ENCODE assay signal across 13 cellular contexts in the genomic region with DNA sequence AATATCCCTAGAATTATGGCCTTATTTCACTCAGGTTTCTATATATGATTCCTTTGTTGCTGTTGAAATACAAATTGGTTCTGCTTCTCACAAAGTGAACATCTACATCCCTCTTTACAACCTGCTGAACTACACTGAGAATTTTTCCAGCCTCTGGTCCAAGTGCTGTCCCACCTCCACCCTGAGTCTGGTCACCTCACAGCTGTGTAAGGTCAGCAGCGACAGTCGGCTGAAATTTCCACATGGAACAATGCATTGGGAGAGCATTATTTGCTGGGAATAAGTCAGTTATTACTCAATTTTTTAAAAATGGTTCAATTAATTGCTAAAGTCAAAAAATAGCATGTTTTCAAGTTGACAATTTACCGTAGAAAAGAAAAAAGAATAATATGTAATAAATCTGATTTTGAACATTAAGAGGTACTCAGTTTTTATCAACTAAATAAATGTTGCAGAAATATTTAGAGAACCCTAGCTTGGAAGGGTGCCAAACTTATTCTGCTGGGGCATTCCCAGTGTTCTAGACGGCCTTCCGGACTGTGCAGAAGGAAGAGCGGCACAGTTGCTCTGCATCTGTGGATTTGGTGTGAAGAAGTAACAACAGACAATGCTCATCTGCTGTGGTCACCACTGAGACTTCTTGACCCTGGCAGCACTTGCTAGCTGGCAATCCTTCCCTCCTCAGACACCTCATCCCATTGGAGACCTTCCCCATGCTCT. TPM values are rescaled to one million over a fixed set of nuclear protein-coding genes. Genes with fewer than 3 reads are reported as not detected.
A peak's percentile ranks its signal among the peaks of the same experiment; 100 is the strongest.
DNase-seq lines count a peak whose midpoint lies in the region; ATAC-seq and TF ChIP-seq lines count a peak whose summit lies in the region.
"Had no signal": no experiment of that assay in that cellular context is flagged by ENCODE, and none has a peak within 500 bp of the region (broad histone marks: within the 10 kb centered on the region; RNA-seq: fewer than 3 reads in every experiment).

No MANE protein-coding gene starts in this region.

- no peaks in the 10 kb centered on the region for H3K9me3 Mint-ChIP-seq in activated CD8-positive, alpha-beta memory T cell treated with anti-CD3 and anti-CD28 coated beads, Interleukin-2, amount 10 ng/mL, durations not matched to agents 7 days and 5 days (ENCODE audit: low read depth)
- no peaks in the 10 kb centered on the region for H3K9me3 Mint-ChIP-seq in osteocyte (ENCODE audit: unreplicated experiment)

- peaks cover 37% of the 10 kb centered on the region for H3K4me1 ChIP-seq in OCI-LY1 (ENCODE audit: insufficient read depth, low read length, severe bottlenecking)
- peaks cover 3 to 43% (median 25%) of the 10 kb centered on the region in 5 donors for H3K4me1 ChIP-seq in subcutaneous abdominal adipose tissue (ENCODE audit: control insufficient read depth in 5 of 5, insufficient read depth in 5 of 5, low read length in 5 of 5)
- no peaks in the 10 kb centered on the region for H3K4me1 ChIP-seq in PC-9 (replicated peaks; ENCODE audit: insufficient read depth)

- no peaks in the 10 kb centered on the region for H3F3A ChIP-seq in OCI-LY1 (ENCODE audit: insufficient read depth, low read length)
- H3F3A ChIP-seq in PC-9 (ENCODE audit: insufficient read depth, low read depth): no peaks in the 10 kb centered on the region

- no peak for DNase-seq in activated CD8-positive, alpha-beta memory T cell treated with anti-CD3 and anti-CD28 coated beads, Interleukin-2, amount 10 ng/mL, durations not matched to agents 7 days and 5 days
- DNase-seq in activated CD8-positive, alpha-beta memory T cell treated with anti-CD3 and anti-CD28 coated beads, Interleukin-2, amount 50 U/mL, for 48 hours: no peak
- DNase-seq in dermis microvascular lymphatic vessel endothelial cell (ENCODE audit: low read depth in 2 of 2): peak; percentile 65 to 78
- DNase-seq in osteocyte (ENCODE audit: extremely low spot score, unreplicated experiment): no peak
- no peak for DNase-seq in PC-9
- no peak for DNase-seq in stimulated activated CD4-positive, alpha-beta T cell treated with anti-CD3 and anti-CD28 coated beads, Interleukin-12 subunit alpha, Interleukin-12 subunit beta, amount 100 ng/mL, for 4 hours
- DNase-seq: caudate nucleus, DMS 273 treated with DMSO at 0.1 percent for 48 hours, hypothalamus, NCI-H2029 treated with DMSO at 0.1 percent for 48 hours had no signal

- peaks cover 20% of the 10 kb centered on the region for H3K79me2 ChIP-seq in OCI-LY1 (ENCODE audit: insufficient read depth, low read length)
- H3K79me2 ChIP-seq in PC-9 (ENCODE audit: low read depth): no peaks in the 10 kb centered on the region

- H3K36me3 ChIP-seq in OCI-LY1 (ENCODE audit: insufficient read depth, low read length): peaks cover 51% of the 10 kb centered on the region
- peaks cover 3 to 30% (median 12%) of the 10 kb centered on the region in 5 donors for H3K36me3 ChIP-seq in subcutaneous abdominal adipose tissue (ENCODE audit: control insufficient read depth in 5 of 5, insufficient read depth in 5 of 5, low read length in 5 of 5)
- H3K36me3 ChIP-seq in PC-9 (ENCODE audit: low read depth): no peaks in the 10 kb centered on the region

- ATAC-seq in activated CD8-positive, alpha-beta memory T cell treated with anti-CD3 and anti-CD28 coated beads, Interleukin-2, amount 10 ng/mL, durations not matched to agents 7 days and 5 days: no peak

- intact Hi-C loops in PC-9 (cut with micrococcal nuclease; ENCODE audit: unreplicated experiment): no loop called here

- peaks cover 64% of the 10 kb centered on the region for H3K36me3 Mint-ChIP-seq in activated CD8-positive, alpha-beta memory T cell treated with anti-CD3 and anti-CD28 coated beads, Interleukin-2, amount 10 ng/mL, durations not matched to agents 7 days and 5 days
- H3K36me3 Mint-ChIP-seq in osteocyte (ENCODE audit: unreplicated experiment): peaks cover 13% of the 10 kb centered on the region

- no peaks in the 10 kb centered on the region for H3K9me2 ChIP-seq in OCI-LY1 (ENCODE audit: low read depth, low read length)
- no peaks in the 10 kb centered on the region for H3K9me2 ChIP-seq in PC-9 (ENCODE audit: insufficient read depth)

- no TSS peak for BruUV-seq in PC-9 (replicated peaks; lab: Mats Ljungman, UMichigan)

- CTCF ChIA-PET in activated CD8-positive, alpha-beta memory T cell treated with anti-CD3 and anti-CD28 coated beads, Interleukin-2, amount 10 ng/mL, durations not matched to agents 7 days and 5 days (lab: Charles Lee): no interaction called here
- CTCF ChIA-PET in PC-9 (lab: Charles Lee): no interaction called here

- POLR2A ChIA-PET in PC-9 (lab: Charles Lee; ENCODE audit: unreplicated experiment): no interaction called here

- peak overlapping the region; percentile 70; the same call in 1 of the 2 replicates for H3K9ac ChIP-seq in OCI-LY1 (ENCODE audit: low read length)
- H3K9ac ChIP-seq in subcutaneous abdominal adipose tissue (ENCODE audit: low read length in 5 of 5): no peak overlapping the region

- H3K4me2 ChIP-seq in OCI-LY1 (ENCODE audit: low read length) (peak overlapping the region; percentile 96), PC-9 (no peak overlapping the region)

- H4K20me1 ChIP-seq in OCI-LY1 (ENCODE audit: insufficient read depth, low read length): no peaks in the 10 kb centered on the region
- no peaks in the 10 kb centered on the region for H4K20me1 ChIP-seq in PC-9 (ENCODE audit: insufficient read depth)

- H3K4me3 Mint-ChIP-seq in activated CD8-positive, alpha-beta memory T cell treated with anti-CD3 and anti-CD28 coated beads, Interleukin-2, amount 10 ng/mL, durations not matched to agents 7 days and 5 days: peak overlapping the region; percentile 97
- no peak overlapping the region for H3K4me3 Mint-ChIP-seq in osteocyte (ENCODE audit: unreplicated experiment)

- no peaks in the 10 kb centered on the region for H3K27me3 ChIP-seq in OCI-LY1 (ENCODE audit: insufficient read depth, low read length)
- no peaks in the 10 kb centered on the region for H3K27me3 ChIP-seq in subcutaneous abdominal adipose tissue (ENCODE audit: control insufficient read depth in 5 of 5, insufficient read depth in 4 of 5, low read length in 5 of 5)
- H3K27me3 ChIP-seq in PC-9 (ENCODE audit: insufficient read depth, low read depth): no peaks in the 10 kb centered on the region

- no peaks in the 10 kb centered on the region for H3K9me3 ChIP-seq in OCI-LY1 (ENCODE audit: low read length)
- H3K9me3 ChIP-seq in subcutaneous abdominal adipose tissue (ENCODE audit: control insufficient read depth in 5 of 5, low read length in 5 of 5): no peaks in the 10 kb centered on the region
- H3K9me3 ChIP-seq in PC-9 (ENCODE audit: insufficient read depth, low read depth): no peaks in the 10 kb centered on the region

- H3K27ac Mint-ChIP-seq in activated CD8-positive, alpha-beta memory T cell treated with anti-CD3 and anti-CD28 coated beads, Interleukin-2, amount 10 ng/mL, durations not matched to agents 7 days and 5 days: peak overlapping the region; percentile 99
- H3K27ac Mint-ChIP-seq in osteocyte (ENCODE audit: unreplicated experiment): no peak overlapping the region

- peaks cover 68% of the 10 kb centered on the region for H3K4me1 Mint-ChIP-seq in activated CD8-positive, alpha-beta memory T cell treated with anti-CD3 and anti-CD28 coated beads, Interleukin-2, amount 10 ng/mL, durations not matched to agents 7 days and 5 days
- H3K4me1 Mint-ChIP-seq in osteocyte (ENCODE audit: unreplicated experiment): no peaks in the 10 kb centered on the region

- TF ChIP-seq CTCF in OCI-LY1 (IDR thresholded peaks at IDR 0.05; ENCODE audit: low read length): no peak
- no peak for TF ChIP-seq CTCF in osteocyte (IDR thresholded peaks at IDR 0.05)
- no peak for TF ChIP-seq CTCF in PC-9 (conservative IDR thresholded peaks at IDR 0.05)

- H2AFZ ChIP-seq in OCI-LY1 (ENCODE audit: low read length): no peak overlapping the region
- H2AFZ ChIP-seq in PC-9: no peak overlapping the region

- H3K4me3 ChIP-seq in OCI-LY1 (ENCODE audit: low read depth, low read length, poor library complexity, severe bottlenecking) (peak overlapping the region; percentile 67), subcutaneous abdominal adipose tissue (ENCODE audit: low read depth in 1 of 5, low read length in 5 of 5) (peak overlapping the region in 3 of 5 donors; percentile 36 to 59 (median 58)), PC-9 (no peak overlapping the region)
- H3K4me3 ChIP-seq: lung had no signal

- H3K27ac ChIP-seq in OCI-LY1 (ENCODE audit: low read depth, low read length, poor library complexity, severe bottlenecking): no peak overlapping the region
- no peak overlapping the region for H3K27ac ChIP-seq in subcutaneous abdominal adipose tissue (ENCODE audit: low read depth, low read length)
- H3K27ac ChIP-seq in PC-9: no peak overlapping the region

- H3K27me3 Mint-ChIP-seq in activated CD8-positive, alpha-beta memory T cell treated with anti-CD3 and anti-CD28 coated beads, Interleukin-2, amount 10 ng/mL, durations not matched to agents 7 days and 5 days: no peaks in the 10 kb centered on the region
- no peaks in the 10 kb centered on the region for H3K27me3 Mint-ChIP-seq in osteocyte (ENCODE audit: unreplicated experiment)

RNA-seq across cellular contexts. Expression of gene HCLS1, which starts 1.8 kb away (rescaled TPM):
- total RNA-seq in activated CD8-positive, alpha-beta memory T cell treated with anti-CD3 and anti-CD28 coated beads, Interleukin-2, amount 10 ng/mL, durations not matched to agents 7 days and 5 days: 100 to 1,000 TPM; 305 to 312 TPM
- 17.3 and 19.8 TPM in 2 replicates for total RNA-seq in dermis microvascular lymphatic vessel endothelial cell
- total RNA-seq in osteocyte: 0.57 TPM in 1 of 2 replicates, not detected in the other
- 2.2 and 2.6 TPM in 2 replicates for total RNA-seq in PC-9 (2021)

Comparison
In these comparisons a context has a peak if more than half of its experiments do, and no peak if none do; other contexts are left out.
1. DNase-seq: peak in dermis microvascular lymphatic vessel endothelial cell (2 of 2); none in activated CD8-positive, alpha-beta memory T cell treated with anti-CD3 and anti-CD28 coated beads, Interleukin-2, amount 10 ng/mL, durations not matched to agents 7 days and 5 days (single experiment), activated CD8-positive, alpha-beta memory T cell treated with anti-CD3 and anti-CD28 coated beads, Interleukin-2, amount 50 U/mL, for 48 hours (single experiment), osteocyte (single experiment), PC-9 (0 of 2) and stimulated activated CD4-positive, alpha-beta T cell treated with anti-CD3 and anti-CD28 coated beads, Interleukin-12 subunit alpha, Interleukin-12 subunit beta, amount 100 ng/mL, for 4 hours (single experiment).
2. RNA of gene HCLS1, which starts 1.8 kb away (total RNA-seq): 305 to 312 TPM in activated CD8-positive, alpha-beta memory T cell treated with anti-CD3 and anti-CD28 coated beads, Interleukin-2, amount 10 ng/mL, durations not matched to agents 7 days and 5 days; 17.3 to 19.8 TPM in dermis microvascular lymphatic vessel endothelial cell, 2.2 to 2.6 TPM in PC-9 and 0.57 TPM in osteocyte; every median in the first group is over 10 times any median in the second.